ENCODE assay signal across 26 cellular contexts in the genomic region with DNA sequence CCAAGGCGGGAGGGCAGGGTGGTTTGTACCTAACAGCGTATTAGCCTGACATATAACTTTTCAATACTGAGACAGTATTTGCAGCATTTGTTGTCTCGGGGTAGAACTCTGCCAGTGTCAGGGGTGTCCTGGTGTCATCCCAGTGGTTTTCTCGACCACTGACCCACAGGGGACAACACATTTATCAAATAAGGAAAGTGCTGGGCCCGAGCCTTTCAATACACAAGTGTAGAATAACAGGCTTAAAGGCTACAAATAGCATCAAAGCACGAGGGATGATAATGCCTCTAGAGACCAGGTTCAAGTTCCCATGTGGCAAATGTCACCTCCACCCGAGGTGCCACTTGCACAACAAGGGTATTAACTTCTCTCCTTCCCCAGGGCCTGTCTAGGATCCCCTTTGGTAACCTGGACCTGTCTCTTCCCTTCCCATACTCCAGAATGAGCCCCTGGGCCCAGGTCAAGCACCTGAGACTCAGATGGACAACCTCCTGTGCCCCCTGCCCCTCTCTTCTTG. TPM values are rescaled to one million over a fixed set of nuclear protein-coding genes. Genes with fewer than 3 reads are reported as not detected.
DNase-seq lines count a peak whose midpoint lies in the region; ATAC-seq and TF ChIP-seq lines count a peak whose summit lies in the region.
"Had no signal": no experiment of that assay in that cellular context is flagged by ENCODE, and none has a peak within 500 bp of the region (broad histone marks: within the 10 kb centered on the region; RNA-seq: fewer than 3 reads in every experiment).

No MANE protein-coding gene starts in this region.

- H3K9me3 Mint-ChIP-seq in activated CD8-positive, alpha-beta T cell treated with anti-CD3 and anti-CD28 coated beads, Interleukin-2, amount 10 ng/mL, durations not matched to agents 7 days and 5 days (ENCODE audit: insufficient read depth): no peaks in the 10 kb centered on the region
- no peaks in the 10 kb centered on the region for H3K9me3 Mint-ChIP-seq in activated CD8-positive, alpha-beta T cell treated with anti-CD3 and anti-CD28 coated beads for 36 hours
- H3K9me3 Mint-ChIP-seq in endothelial cell (ENCODE audit: unreplicated experiment): no peaks in the 10 kb centered on the region
- H3K9me3 Mint-ChIP-seq: activated T-helper 1 cell treated with anti-CD3 and anti-CD28 coated beads, Interleukin-12 subunit alpha, Interleukin-12 subunit beta, Interleukin-2, Interleukin-4 antibody, amounts not matched to agents 30 ng/mL and 10 ng/mL and 1 ng/mL, durations not matched to agents 14 hours and 24 hours and 36 hours; CD8-positive, alpha-beta T cell; naive thymus-derived CD4-positive, alpha-beta T cell; T-cell had no signal

- H3K27ac ChIP-seq in neutrophil (peak overlapping the region; percentile 67), transverse colon (peak overlapping the region; percentile 18 to 61 (median 41)), mesendoderm (ENCODE audit: low read depth, low read length) (no peak overlapping the region)

- no peak overlapping the region for H3K4ac ChIP-seq in mesendoderm (ENCODE audit: low read depth, low read length)

- H3K36me3 Mint-ChIP-seq in activated CD8-positive, alpha-beta T cell treated with anti-CD3 and anti-CD28 coated beads, Interleukin-2, amount 10 ng/mL, durations not matched to agents 7 days and 5 days (ENCODE audit: low read depth): no peaks in the 10 kb centered on the region
- no peaks in the 10 kb centered on the region for H3K36me3 Mint-ChIP-seq in activated CD8-positive, alpha-beta T cell treated with anti-CD3 and anti-CD28 coated beads for 36 hours (ENCODE audit: low read depth)
- no peaks in the 10 kb centered on the region for H3K36me3 Mint-ChIP-seq in endothelial cell (ENCODE audit: low read depth, unreplicated experiment)
- H3K36me3 Mint-ChIP-seq: CD8-positive, alpha-beta T cell; IgD-negative memory B cell; naive thymus-derived CD4-positive, alpha-beta T cell; T-cell had no signal

- no peak overlapping the region for H3K4me2 ChIP-seq in mesendoderm (ENCODE audit: low read length)

- no peak overlapping the region for H4K8ac ChIP-seq in mesendoderm (ENCODE audit: low read depth, low read length)

- no peak overlapping the region for H3K9ac ChIP-seq in mesendoderm (ENCODE audit: low read length)

- H3K4me1 ChIP-seq in neutrophil (ENCODE audit: control insufficient read depth in 1 of 2, insufficient read depth in 1 of 2, low read depth in 1 of 2, low read length in 1 of 2): peaks cover 64 to 69% of the 10 kb centered on the region in 2 experiments
- H3K4me1 ChIP-seq in transverse colon: peaks cover 0 to 17% (median 13%) of the 10 kb centered on the region in 4 donors
- H3K4me1 ChIP-seq in mesendoderm (ENCODE audit: control insufficient read depth, low read depth, low read length): no peaks in the 10 kb centered on the region
- H3K4me1 ChIP-seq: HAP-1 had no signal

- H3K79me2 ChIP-seq in mesendoderm (ENCODE audit: control insufficient read depth, insufficient read depth, low read length): no peaks in the 10 kb centered on the region

- no peak overlapping the region for H3K56ac ChIP-seq in mesendoderm (ENCODE audit: low read length)

- peaks cover 17% of the 10 kb centered on the region for H3K4me1 Mint-ChIP-seq in activated CD8-positive, alpha-beta T cell treated with anti-CD3 and anti-CD28 coated beads, Interleukin-2, amount 10 ng/mL, durations not matched to agents 7 days and 5 days (ENCODE audit: low read depth)
- H3K4me1 Mint-ChIP-seq in activated CD8-positive, alpha-beta T cell treated with anti-CD3 and anti-CD28 coated beads for 36 hours (ENCODE audit: low read depth): peaks cover 9% of the 10 kb centered on the region
- H3K4me1 Mint-ChIP-seq in endothelial cell (ENCODE audit: unreplicated experiment): peaks cover 6% of the 10 kb centered on the region

- 90% methylated on average over 2 to 7 of the region's 7 CpGs for WGBS in transverse colon (ENCODE audit: low coverage in 1 of 2), 2 donors
- WGBS in mesendoderm (ENCODE audit: extremely low coverage, insufficient coverage, low lambda C conversion rate): no CpG with 5 or more reads among the region's 7 CpGs

- in situ Hi-C loops in transverse colon (cut with MboI; ENCODE audit: low pct_ligation_motif_present in 1 of 4, low pct_unique_long_range_greater_than_20kb in 1 of 4, low sequenced_read_pairs in 3 of 4): loop anchor here in 2 of 4 donors (10.0 kb wide), 1 partner anchor 72 kb away; no protein-coding TSS in a partner anchor

- H3K23ac ChIP-seq in mesendoderm (ENCODE audit: low read length): no peak overlapping the region

- no peak overlapping the region for H2BK5ac ChIP-seq in mesendoderm (ENCODE audit: low read length)

- no peak overlapping the region for H3K4me3 Mint-ChIP-seq in activated CD8-positive, alpha-beta T cell treated with anti-CD3 and anti-CD28 coated beads, Interleukin-2, amount 10 ng/mL, durations not matched to agents 7 days and 5 days
- H3K4me3 Mint-ChIP-seq in activated CD8-positive, alpha-beta T cell treated with anti-CD3 and anti-CD28 coated beads for 36 hours: no peak overlapping the region
- H3K4me3 Mint-ChIP-seq in endothelial cell (ENCODE audit: unreplicated experiment): no peak overlapping the region
- H3K4me3 Mint-ChIP-seq: activated T-helper 1 cell treated with anti-CD3 and anti-CD28 coated beads, Interleukin-12 subunit alpha, Interleukin-12 subunit beta, Interleukin-2, Interleukin-4 antibody, amounts not matched to agents 30 ng/mL and 10 ng/mL and 1 ng/mL, durations not matched to agents 14 hours and 24 hours and 36 hours; CD8-positive, alpha-beta T cell; IgD-negative memory B cell; naive thymus-derived CD4-positive, alpha-beta T cell; T-cell had no signal

- H3K36me3 ChIP-seq in neutrophil: no peaks in the 10 kb centered on the region
- no peaks in the 10 kb centered on the region for H3K36me3 ChIP-seq in transverse colon
- no peaks in the 10 kb centered on the region for H3K36me3 ChIP-seq in mesendoderm (ENCODE audit: control insufficient read depth, insufficient read depth, low read length)
- H3K36me3 ChIP-seq: HAP-1, ovary had no signal

- intact Hi-C loops in activated CD8-positive, alpha-beta T cell treated with anti-CD3 and anti-CD28 coated beads for 36 hours (cut with micrococcal nuclease): no loop called here
- intact Hi-C loops in transverse colon (cut with DNase I; ENCODE audit: low total_unique reads): no loop called here

- H3K79me1 ChIP-seq in mesendoderm (ENCODE audit: low read length): no peaks in the 10 kb centered on the region

- H3K27me3 ChIP-seq in neutrophil (no peaks in the 10 kb centered on the region), transverse colon (no peaks in the 10 kb centered on the region), mesendoderm (ENCODE audit: insufficient read depth, low read length, poor library complexity) (no peaks in the 10 kb centered on the region)
- H3K27me3 ChIP-seq: ovary had no signal

- POLR2A ChIA-PET in activated CD8-positive, alpha-beta T cell treated with anti-CD3 and anti-CD28 coated beads, Interleukin-2, amount 10 ng/mL, durations not matched to agents 7 days and 5 days (lab: Charles Lee): interaction anchor here (3.1 kb wide), 1 partner anchor 9 kb away, joined by 9 read pairs; the partner anchor contains the start of gene SLC6A6
- POLR2A ChIA-PET in activated CD8-positive, alpha-beta T cell treated with anti-CD3 and anti-CD28 coated beads for 36 hours (lab: Charles Lee): no interaction called here

- ATAC-seq in activated CD8-positive, alpha-beta T cell treated with anti-CD3 and anti-CD28 coated beads, Interleukin-2, amount 10 ng/mL, durations not matched to agents 7 days and 5 days: no peak
- ATAC-seq in activated CD8-positive, alpha-beta T cell treated with anti-CD3 and anti-CD28 coated beads for 36 hours: no peak
- ATAC-seq: CD8-positive, alpha-beta T cell; left colon; naive thymus-derived CD4-positive, alpha-beta T cell; right cardiac atrium; T-cell had no signal

- H2BK120ac ChIP-seq in mesendoderm (ENCODE audit: low read depth, low read length): no peak overlapping the region

- TF ChIP-seq CTCF in activated CD8-positive, alpha-beta T cell treated with anti-CD3 and anti-CD28 coated beads for 36 hours (IDR thresholded peaks at IDR 0.05): no peak
- TF ChIP-seq CTCF in endothelial cell (IDR thresholded peaks at IDR 0.05; ENCODE audit: unreplicated experiment): no peak
- no peak for TF ChIP-seq CTCF in neutrophil (IDR thresholded peaks at IDR 0.05)
- TF ChIP-seq CTCF in transverse colon (IDR thresholded peaks at IDR 0.05): no peak

- DNase-seq in activated CD8-positive, alpha-beta T cell treated with anti-CD3 and anti-CD28 coated beads, Interleukin-2, amount 10 ng/mL, durations not matched to agents 7 days and 5 days: no peak
- no peak for DNase-seq in activated CD8-positive, alpha-beta T cell treated with anti-CD3 and anti-CD28 coated beads for 36 hours
- DNase-seq in endothelial cell (ENCODE audit: low spot score): no peak
- no peak for DNase-seq in transverse colon
- no peak for DNase-seq in DMS153 (lab: John Stamatoyannopoulos, UW)
- no peak for DNase-seq in mesendoderm
- DNase-seq in NCI-H510A (lab: John Stamatoyannopoulos, UW): no peak
- DNase-seq: 8988T; activated CD4-positive, CD25-positive, alpha-beta regulatory T cell; activated naive CD4-positive, alpha-beta T cell treated with anti-CD3 and anti-CD28 coated beads, Interleukin-2, amount 50 U/mL, for 16 hours; CD8-positive, alpha-beta T cell; DMS 273 treated with DMSO at 0.1 percent for 48 hours; hippocampal formation; left colon; naive thymus-derived CD4-positive, alpha-beta T cell; NCI-H1105; NCI-H1930; NCI-H526 treated with DMSO at 0.1 percent for 48 hours; stimulated activated naive CD4-positive, alpha-beta T cell; T-cell had no signal

- H3K4me3 ChIP-seq in neutrophil (ENCODE audit: low read depth in 1 of 2, low read length in 1 of 2): no peak overlapping the region
- H3K4me3 ChIP-seq in transverse colon: no peak overlapping the region
- H3K4me3 ChIP-seq in mesendoderm (ENCODE audit: low read length): no peak overlapping the region
- H3K4me3 ChIP-seq: HAP-1, ovary had no signal

- no peak overlapping the region for H4K5ac ChIP-seq in mesendoderm (ENCODE audit: low read length)

- H2AK5ac ChIP-seq in mesendoderm (ENCODE audit: low read length): no peak overlapping the region

- no peak overlapping the region for H2BK15ac ChIP-seq in mesendoderm (replicated peaks; ENCODE audit: low read depth)

- CTCF ChIA-PET in activated CD8-positive, alpha-beta T cell treated with anti-CD3 and anti-CD28 coated beads, Interleukin-2, amount 10 ng/mL, durations not matched to agents 7 days and 5 days (lab: Charles Lee): no interaction called here
- CTCF ChIA-PET in activated CD8-positive, alpha-beta T cell treated with anti-CD3 and anti-CD28 coated beads for 36 hours (lab: Charles Lee): no interaction called here

- no peak for TF ChIP-seq EP300 in transverse colon (IDR thresholded peaks at IDR 0.05; ENCODE audit: low read depth)

- no peak overlapping the region for H3K18ac ChIP-seq in mesendoderm (ENCODE audit: low read length)

- TF ChIP-seq POLR2A in transverse colon (IDR thresholded peaks at IDR 0.05): no peak

- H3K9me3 ChIP-seq in neutrophil: no peaks in the 10 kb centered on the region
- no peaks in the 10 kb centered on the region for H3K9me3 ChIP-seq in transverse colon
- H3K9me3 ChIP-seq: HAP-1, ovary had no signal

- peak overlapping the region; percentile 34 for H3K27ac Mint-ChIP-seq in activated CD8-positive, alpha-beta T cell treated with anti-CD3 and anti-CD28 coated beads, Interleukin-2, amount 10 ng/mL, durations not matched to agents 7 days and 5 days
- no peak overlapping the region for H3K27ac Mint-ChIP-seq in activated CD8-positive, alpha-beta T cell treated with anti-CD3 and anti-CD28 coated beads for 36 hours
- H3K27ac Mint-ChIP-seq in endothelial cell (ENCODE audit: unreplicated experiment): peak overlapping the region; percentile 42
- H3K27ac Mint-ChIP-seq: activated T-helper 1 cell treated with anti-CD3 and anti-CD28 coated beads, Interleukin-12 subunit alpha, Interleukin-12 subunit beta, Interleukin-2, Interleukin-4 antibody, amounts not matched to agents 30 ng/mL and 10 ng/mL and 1 ng/mL, durations not matched to agents 14 hours and 24 hours and 36 hours; CD8-positive, alpha-beta T cell; IgD-negative memory B cell; T-cell had no signal

- H3K27me3 Mint-ChIP-seq in activated CD8-positive, alpha-beta T cell treated with anti-CD3 and anti-CD28 coated beads, Interleukin-2, amount 10 ng/mL, durations not matched to agents 7 days and 5 days (ENCODE audit: low read depth): peaks cover 21% of the 10 kb centered on the region
- H3K27me3 Mint-ChIP-seq in activated CD8-positive, alpha-beta T cell treated with anti-CD3 and anti-CD28 coated beads for 36 hours: no peaks in the 10 kb centered on the region
- peaks cover 5% of the 10 kb centered on the region for H3K27me3 Mint-ChIP-seq in endothelial cell (ENCODE audit: unreplicated experiment)

RNA-seq across cellular contexts. Expression of gene SLC6A6, which starts 9.5 kb away (rescaled TPM):
- total RNA-seq in activated CD8-positive, alpha-beta T cell treated with anti-CD3 and anti-CD28 coated beads, Interleukin-2, amount 10 ng/mL, durations not matched to agents 7 days and 5 days: 10 to 100 TPM; 36.8 to 37.9 TPM
- 10 to 100 TPM; 43.4 to 48.8 TPM for total RNA-seq in activated CD8-positive, alpha-beta T cell treated with anti-CD3 and anti-CD28 coated beads for 36 hours
- 46.3 TPM for total RNA-seq in endothelial cell (ENCODE audit: unreplicated experiment)
- total RNA-seq in transverse colon: 10 to 100 TPM in 1 of 4 donors, 1 to 10 TPM in 3; 4.4 to 10.5 (median 7.7) TPM
- polyA plus RNA-seq in mesendoderm (2013, experiment 1 of 2): 50.8 TPM
- polyA plus RNA-seq in mesendoderm (2013, experiment 2 of 2): 51.5 TPM
